19 cellular contexts compared by ENCODE assay signal in genomic region chr3:58369876-58370275, GRCh38.
"Had no signal": no experiment of that assay in that cellular context is flagged by ENCODE, and none has a peak within 500 bp of the region (broad histone marks: within the 10 kb centered on the region; RNA-seq: fewer than 3 reads in every experiment).

No MANE protein-coding gene starts in this region.

- H3K9me3 ChIP-seq: gastroesophageal sphincter, left ventricle myocardium inferior, lower lobe of right lung, sigmoid colon, testis, tibial nerve, upper lobe of right lung had no signal

- H2AFZ ChIP-seq: hepatocyte, neural progenitor cell had no signal

- H3K4me3 ChIP-seq: coronary artery, dorsolateral prefrontal cortex, gastroesophageal sphincter, hepatocyte, left ventricle myocardium inferior, lower lobe of right lung, neural progenitor cell, sigmoid colon, skin epidermis, testis, tibial nerve, upper lobe of right lung had no signal

- H3K4me2 ChIP-seq: hepatocyte, neural progenitor cell had no signal

- H3K36me3 ChIP-seq: neural progenitor cell, upper lobe of right lung had no signal

- H3K27ac ChIP-seq: coronary artery, gastroesophageal sphincter, hepatocyte, left ventricle myocardium inferior, lower lobe of right lung, neural progenitor cell, sigmoid colon, skin epidermis, testis, tibial nerve, upper lobe of right lung had no signal

- FAIRE-seq: kidney had no signal

- H3K9ac ChIP-seq: neural progenitor cell had no signal

- H3K27me3 ChIP-seq: dorsolateral prefrontal cortex, gastroesophageal sphincter, hepatocyte, neural progenitor cell, sigmoid colon, testis, tibial nerve, upper lobe of right lung had no signal

- DNase-seq: dorsolateral prefrontal cortex; effector CD8-positive, alpha-beta T cell; kidney; left cardiac atrium; left ventricle myocardium inferior; lower lobe of right lung; sigmoid colon; stimulated activated CD4-positive, alpha-beta T cell treated with anti-CD3 and anti-CD28 coated beads, Interleukin-2, amount 100 ng/mL, for 24 hours; stimulated activated CD4-positive, alpha-beta T cell treated with anti-CD3 and anti-CD28 coated beads, Interleukin-4, amount 100 ng/mL, for 4 hours; stimulated activated naive B cell treated with anti-CD40 and anti-IgM and Interleukin-4, amounts not matched to agents 10 μg/mL and 1 μg/mL and 100 μg/mL, for 72 hours; stimulated activated naive CD8-positive, alpha-beta T cell treated with anti-CD3 and anti-CD28 coated beads, Interleukin-15, amount 100 ng/mL, for 72 hours; testis; upper lobe of right lung had no signal

- H3K4me1 ChIP-seq: gastroesophageal sphincter, left ventricle myocardium inferior, lower lobe of right lung, neural progenitor cell, sigmoid colon, testis, upper lobe of right lung had no signal
